1 cellular context compared by ENCODE assay signal in genomic region chr7:92135490-92135889, GRCh38.
TF ChIP-seq lines count a peak whose summit lies in the region.

No MANE protein-coding gene starts in this region.

TF ChIP-seq in SK-N-SH treated with all-trans-retinoic acid at 6 μM for 48 hours, 23 proteins besides CTCF, POLR2A, EP300 and RAD21 (continued from another document):
- TF ChIP-seq TSHZ2 (CRISPR knock-in tag; IDR thresholded peaks at IDR 0.05) (no peak), PPARA (CRISPR knock-in tag; IDR thresholded peaks at IDR 0.05; ENCODE audit: borderline replicate concordance) (no peak)
TF ChIP-seq in SK-N-SH treated with all-trans-retinoic acid at 6 μM for 48 hours: peak in this region for 0.
